Comparison of ENCODE assay signal across 11 cellular contexts in genomic region chr15:67745059-67745993, GRCh38.
DNase-seq lines count a peak whose midpoint lies in the region; ATAC-seq and TF ChIP-seq lines count a peak whose summit lies in the region.
"Had no signal": no experiment of that assay in that cellular context is flagged by ENCODE, and none has a peak within 500 bp of the region (broad histone marks: within the 10 kb centered on the region; RNA-seq: fewer than 3 reads in every experiment).

No MANE protein-coding gene starts in this region.

- H3K79me2 ChIP-seq in OCI-LY1 (ENCODE audit: insufficient read depth, low read length) = no peaks in the 10 kb centered on the region

- H3K9me3 Mint-ChIP-seq in activated T-cell treated with anti-CD3 and anti-CD28 coated beads, Interleukin-2, amount 50 U/mL, for 24 hours = no peaks in the 10 kb centered on the region
- no peaks in the 10 kb centered on the region for H3K9me3 Mint-ChIP-seq in stimulated activated naive CD8-positive, alpha-beta T cell treated with anti-CD3 and anti-CD28 coated beads, Interleukin-15, amount 100 ng/mL, for 72 hours
- no peaks in the 10 kb centered on the region for H3K9me3 Mint-ChIP-seq in immature natural killer cell

- no peak for TF ChIP-seq POLR2A in upper lobe of left lung (IDR thresholded peaks at IDR 0.05)

- H3K27me3 ChIP-seq in OCI-LY1 (ENCODE audit: insufficient read depth, low read length) = no peaks in the 10 kb centered on the region
- no peaks in the 10 kb centered on the region for H3K27me3 ChIP-seq in upper lobe of left lung

- H3K9ac ChIP-seq in OCI-LY1 (ENCODE audit: low read length) = no peak overlapping the region

- H3K36me3 ChIP-seq in OCI-LY1 (ENCODE audit: insufficient read depth, low read length) = no peaks in the 10 kb centered on the region
- peaks cover 0 to 3% (median 0%) of the 10 kb centered on the region in 4 donors for H3K36me3 ChIP-seq in upper lobe of left lung

- peak overlapping the region; percentile 1 for H3K27ac ChIP-seq in OCI-LY1 (ENCODE audit: low read depth, low read length, poor library complexity, severe bottlenecking)
- peak overlapping the region; percentile 97 for H3K27ac ChIP-seq in epithelial cell of prostate
- H3K27ac ChIP-seq in upper lobe of left lung = no peak overlapping the region
- H3K27ac ChIP-seq in coronary artery = no peak overlapping the region

- peak overlapping the region; percentile 83 for H3K27ac Mint-ChIP-seq in activated T-cell treated with anti-CD3 and anti-CD28 coated beads, Interleukin-2, amount 50 U/mL, for 24 hours
- H3K27ac Mint-ChIP-seq in stimulated activated naive CD8-positive, alpha-beta T cell treated with anti-CD3 and anti-CD28 coated beads, Interleukin-15, amount 100 ng/mL, for 72 hours = peak overlapping the region; percentile 95 to 96
- peak overlapping the region in 2 of 6 donors; percentile 13 to 42 for H3K27ac Mint-ChIP-seq in immature natural killer cell

- no peak for ATAC-seq in stimulated activated naive CD8-positive, alpha-beta T cell treated with anti-CD3 and anti-CD28 coated beads, Interleukin-15, amount 100 ng/mL, for 72 hours
- ATAC-seq in upper lobe of left lung (ENCODE audit: low FRiP score in 2 of 2) = no peak

- no peak overlapping the region for H3K4me2 ChIP-seq in OCI-LY1 (ENCODE audit: low read length)

- no peaks in the 10 kb centered on the region for H4K20me1 ChIP-seq in OCI-LY1 (ENCODE audit: insufficient read depth, low read length)

- H3K4me3 Mint-ChIP-seq in activated T-cell treated with anti-CD3 and anti-CD28 coated beads, Interleukin-2, amount 50 U/mL, for 24 hours = peak overlapping the region; percentile 6
- H3K4me3 Mint-ChIP-seq in stimulated activated naive CD8-positive, alpha-beta T cell treated with anti-CD3 and anti-CD28 coated beads, Interleukin-15, amount 100 ng/mL, for 72 hours = peak overlapping the region; percentile 24 to 51
- peak overlapping the region in 2 of 5 donors; percentile 37 to 64 for H3K4me3 Mint-ChIP-seq in immature natural killer cell

- H3K36me3 Mint-ChIP-seq in activated T-cell treated with anti-CD3 and anti-CD28 coated beads, Interleukin-2, amount 50 U/mL, for 24 hours (ENCODE audit: low read depth) = peaks cover 6% of the 10 kb centered on the region
- peaks cover 3 to 9% (median 4%) of the 10 kb centered on the region in 3 donors for H3K36me3 Mint-ChIP-seq in immature natural killer cell

- no peak for DNase-seq in activated T-cell treated with anti-CD3 and anti-CD28 coated beads, Interleukin-2, amount 50 U/mL, for 24 hours
- no peak for DNase-seq in activated T-cell treated with anti-CD3 and anti-CD28 coated beads, Interleukin-2, amount 50 U/mL, for 48 hours
- DNase-seq in epithelial cell of prostate (ENCODE audit: low read depth, low spot score) (no peak), upper lobe of left lung (no peak), coronary artery (ENCODE audit: low spot score) (no peak), immature natural killer cell (no peak)
- no peak for DNase-seq in stimulated activated naive CD8-positive, alpha-beta T cell treated with anti-CD3 and anti-CD28 coated beads, Interleukin-15, amount 100 ng/mL, for 72 hours
- DNase-seq: RPMI8226; stimulated activated CD4-positive, alpha-beta T cell treated with anti-CD3 and anti-CD28 coated beads, Interleukin-2, amount 100 ng/mL, for 48 hours; substantia nigra had no signal

- no peaks in the 10 kb centered on the region for H3F3A ChIP-seq in OCI-LY1 (ENCODE audit: insufficient read depth, low read length)

- H3K9me3 ChIP-seq in OCI-LY1 (ENCODE audit: low read length) (no peaks in the 10 kb centered on the region), upper lobe of left lung (no peaks in the 10 kb centered on the region)

- H3K27me3 Mint-ChIP-seq in activated T-cell treated with anti-CD3 and anti-CD28 coated beads, Interleukin-2, amount 50 U/mL, for 24 hours = no peaks in the 10 kb centered on the region
- H3K27me3 Mint-ChIP-seq in stimulated activated naive CD8-positive, alpha-beta T cell treated with anti-CD3 and anti-CD28 coated beads, Interleukin-15, amount 100 ng/mL, for 72 hours = no peaks in the 10 kb centered on the region
- peaks cover 0 to 3% (median 0%) of the 10 kb centered on the region in 3 donors for H3K27me3 Mint-ChIP-seq in immature natural killer cell (ENCODE audit: low read depth in 3 of 3)

- TF ChIP-seq CTCF in OCI-LY1 (IDR thresholded peaks at IDR 0.05; ENCODE audit: low read length) (no peak), upper lobe of left lung (IDR thresholded peaks at IDR 0.05) (no peak), coronary artery (IDR thresholded peaks at IDR 0.05) (no peak)

- no peaks in the 10 kb centered on the region for H3K9me2 ChIP-seq in OCI-LY1 (ENCODE audit: low read depth, low read length)

- 85 to 86% methylated on average over 4 of the region's 4 CpGs for WGBS in upper lobe of left lung, 2 donors

- H2AFZ ChIP-seq in OCI-LY1 (ENCODE audit: low read length) = no peak overlapping the region

- H3K4me3 ChIP-seq in OCI-LY1 (ENCODE audit: low read depth, low read length, poor library complexity, severe bottlenecking) (no peak overlapping the region), upper lobe of left lung (no peak overlapping the region), coronary artery (no peak overlapping the region)

- H3K4me1 Mint-ChIP-seq in activated T-cell treated with anti-CD3 and anti-CD28 coated beads, Interleukin-2, amount 50 U/mL, for 24 hours (ENCODE audit: low read depth) = peaks cover 61% of the 10 kb centered on the region
- H3K4me1 Mint-ChIP-seq in stimulated activated naive CD8-positive, alpha-beta T cell treated with anti-CD3 and anti-CD28 coated beads, Interleukin-15, amount 100 ng/mL, for 72 hours = peaks cover 63% of the 10 kb centered on the region
- peaks cover 13 to 33% of the 10 kb centered on the region in 2 donors for H3K4me1 Mint-ChIP-seq in immature natural killer cell

- peaks cover 41% of the 10 kb centered on the region for H3K4me1 ChIP-seq in OCI-LY1 (ENCODE audit: insufficient read depth, low read length, severe bottlenecking)
- peaks cover 7 to 17% (median 13%) of the 10 kb centered on the region in 4 donors for H3K4me1 ChIP-seq in upper lobe of left lung

- TF ChIP-seq EP300 in upper lobe of left lung (IDR thresholded peaks at IDR 0.05) = no peak

Comparison
In these comparisons a context has a peak if more than half of its experiments do, and no peak if none do; other contexts are left out.
1. H3K27ac ChIP-seq: peak in OCI-LY1 (single experiment) and epithelial cell of prostate (single experiment); none in upper lobe of left lung (0 of 4) and coronary artery (0 of 2).